ENCODE assay signal across 22 cellular contexts in the genomic region with DNA sequence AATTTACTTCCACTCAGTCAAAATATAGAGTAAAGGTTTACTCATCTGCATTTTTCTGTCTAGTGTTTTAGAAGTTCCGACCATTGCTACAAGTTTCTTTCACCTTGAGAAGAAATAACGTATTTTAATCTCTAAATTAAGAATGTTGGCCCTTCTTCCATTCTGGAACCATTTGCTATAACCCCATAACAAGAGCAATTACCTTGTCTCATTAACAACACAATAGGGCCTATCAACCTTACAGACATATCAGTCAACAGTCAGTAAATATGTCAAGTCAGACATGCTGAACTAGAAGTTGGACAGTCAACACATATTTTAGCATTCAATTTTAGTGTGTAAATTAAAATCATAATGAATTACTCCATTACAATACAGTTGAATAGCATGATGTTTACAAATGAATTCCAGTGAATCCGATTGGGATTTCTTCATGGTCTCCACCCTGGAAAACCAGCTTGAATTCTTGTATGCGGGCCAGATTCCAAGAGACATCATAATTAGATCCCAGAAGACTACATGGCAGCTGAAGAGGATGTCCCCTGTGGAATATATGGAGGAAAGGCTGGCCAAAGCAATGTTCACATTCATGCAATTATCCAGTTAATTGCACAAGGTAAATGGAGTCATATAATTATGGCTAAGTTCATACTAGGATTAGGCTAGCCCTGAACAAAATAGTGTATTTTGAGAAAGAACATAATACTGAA.
"Had no signal": no experiment of that assay in that cellular context is flagged by ENCODE, and none has a peak within 500 bp of the region (broad histone marks: within the 10 kb centered on the region; RNA-seq: fewer than 3 reads in every experiment).

No MANE protein-coding gene starts in this region.

- H3K79me2 ChIP-seq: hepatocyte, parathyroid adenoma had no signal

- H3K4me3 ChIP-seq: coronary artery, esophagus squamous epithelium, gastroesophageal sphincter, heart left ventricle, hepatocyte, lung, right lobe of liver, spleen, thoracic aorta, tibial nerve, upper lobe of left lung had no signal

- ATAC-seq: foreskin keratinocyte; gastroesophageal sphincter; heart left ventricle; left lobe of liver; natural killer cell; right lobe of liver; stimulated activated memory B cell treated with anti-CD40 and anti-IgM and Interleukin-4, amounts not matched to agents 10 μg/mL and 1 μg/mL and 100 μg/mL, for 72 hours had no signal

- H3K27ac ChIP-seq: coronary artery, esophagus squamous epithelium, foreskin keratinocyte, gastroesophageal sphincter, heart left ventricle, hepatocyte, neutrophil, parathyroid adenoma, right lobe of liver, spleen, thoracic aorta, tibial nerve, upper lobe of left lung had no signal

- DNase-seq: dermis blood vessel endothelial cell; effector memory CD4-positive, alpha-beta T cell; erythroblast; esophagus squamous epithelium; foreskin keratinocyte; heart left ventricle; kidney; natural killer cell; right lobe of liver; spleen; stimulated activated CD4-positive, alpha-beta T cell treated with anti-CD3 and anti-CD28 coated beads, Interleukin-4, amount 100 ng/mL, for 4 hours; upper lobe of left lung had no signal

- FAIRE-seq: kidney had no signal

- H2AFZ ChIP-seq: hepatocyte, parathyroid adenoma had no signal

- H3K36me3 ChIP-seq: esophagus squamous epithelium, gastroesophageal sphincter, heart left ventricle, neutrophil, right lobe of liver, spleen, thoracic aorta, tibial nerve, upper lobe of left lung had no signal

- H3K4me1 ChIP-seq: foreskin keratinocyte, gastroesophageal sphincter, parathyroid adenoma had no signal

- H3K9ac ChIP-seq: parathyroid adenoma had no signal

- H3K9me3 ChIP-seq: esophagus squamous epithelium, gastroesophageal sphincter, heart left ventricle, neutrophil, right lobe of liver, spleen, thoracic aorta, tibial nerve, upper lobe of left lung had no signal

- H3K4me2 ChIP-seq: hepatocyte had no signal

- H3K27me3 ChIP-seq: esophagus squamous epithelium, foreskin keratinocyte, gastroesophageal sphincter, heart left ventricle, hepatocyte, neutrophil, right lobe of liver, spleen, tibial nerve, upper lobe of left lung had no signal
